Comparison of ENCODE assay signal across 18 cellular contexts in the genomic region with DNA sequence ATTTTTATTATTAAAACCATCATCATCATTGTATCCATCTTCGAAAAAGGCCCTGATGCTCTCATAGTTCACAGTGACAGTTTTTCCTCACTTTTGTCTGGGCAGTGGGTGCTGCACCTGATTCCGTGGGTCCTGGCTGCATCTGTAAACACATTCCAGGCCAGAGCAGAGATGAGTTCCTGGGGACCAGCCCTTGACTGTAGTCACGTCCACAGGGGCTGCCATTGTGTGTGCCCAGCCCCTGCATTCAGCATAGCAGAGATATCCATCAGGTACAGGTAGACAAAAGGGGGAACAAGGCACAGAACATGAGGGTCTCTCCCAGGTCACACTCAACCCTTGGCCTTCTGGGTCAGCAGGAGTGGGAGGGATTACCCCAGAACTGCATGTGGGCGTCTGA.
DNase-seq lines count a peak whose midpoint lies in the region; ATAC-seq, FAIRE-seq and TF ChIP-seq lines count a peak whose summit lies in the region.
"Had no signal": no experiment of that assay in that cellular context is flagged by ENCODE, and none has a peak within 500 bp of the region (broad histone marks: within the 10 kb centered on the region; RNA-seq: fewer than 3 reads in every experiment).

No MANE protein-coding gene starts in this region.

- H3K27ac Mint-ChIP-seq in natural killer cell treated with Interleukin-12 subunit alpha and Interleukin-12 subunit beta and Interleukin-15 and Interleukin-18, amount 100 ng/mL, for 72 hours = peak overlapping the region; percentile 80 to 92
- H3K27ac Mint-ChIP-seq in natural killer cell (no peak overlapping the region), T-helper 17 cell (no peak overlapping the region)
- H3K27ac Mint-ChIP-seq in activated naive CD4-positive, alpha-beta T cell treated with anti-CD3 and anti-CD28 coated beads for 36 hours = no peak overlapping the region

- POLR2A ChIA-PET in H1 (lab: Charles Lee; ENCODE audit: partially characterized antibody) = no interaction called here

- H3K9ac ChIP-seq in H1 (replicated peaks in 1 of 4; ENCODE audit: extremely low read depth in 1 of 4, low read depth in 3 of 4, low read length in 3 of 4) = no peak overlapping the region

- H4K91ac ChIP-seq in H1 (replicated peaks; ENCODE audit: insufficient read length, low read length) = no peak overlapping the region

- H2BK5ac ChIP-seq in H1 (ENCODE audit: low read depth, low read length) = no peak overlapping the region

- FAIRE-seq in H1 (lab: Jason Lieb, UNC) = no peak
- FAIRE-seq: A204.1, HepG2 had no signal

- H3K36me3 ChIP-seq in H1 (ENCODE audit: control insufficient read depth in 2 of 4, insufficient read depth in 4 of 4, low read length in 3 of 4) (no peaks in the 10 kb centered on the region; a peak in 1 of 8 replicates), WERI-Rb-1 (no peaks in the 10 kb centered on the region)
- H3K36me3 ChIP-seq: HAP-1 had no signal

- no peak for TF ChIP-seq CTCF in natural killer cell (IDR thresholded peaks at IDR 0.05)
- no peak for TF ChIP-seq CTCF in H1 (IDR thresholded peaks at IDR 0.05; ENCODE audit: control extremely low read depth in 1 of 3, insufficient read depth in 1 of 3, low read depth in 1 of 3, low read length in 3 of 3)
- no peak for TF ChIP-seq CTCF in WERI-Rb-1 (IDR thresholded peaks at IDR 0.05; ENCODE audit: low read depth, low read length)

- no peaks in the 10 kb centered on the region for H3K27me3 Mint-ChIP-seq in natural killer cell treated with Interleukin-12 subunit alpha and Interleukin-12 subunit beta and Interleukin-15 and Interleukin-18, amount 100 ng/mL, for 72 hours
- H3K27me3 Mint-ChIP-seq in natural killer cell (ENCODE audit: low read depth in 2 of 2) (no peaks in the 10 kb centered on the region), T-helper 17 cell (no peaks in the 10 kb centered on the region)
- no peaks in the 10 kb centered on the region for H3K27me3 Mint-ChIP-seq in activated naive CD4-positive, alpha-beta T cell treated with anti-CD3 and anti-CD28 coated beads for 36 hours (ENCODE audit: low read depth)
- H3K27me3 Mint-ChIP-seq: CD4-positive, CD25-positive, alpha-beta regulatory T cell had no signal

- H2AK5ac ChIP-seq in H1 (ENCODE audit: low read depth, low read length) = no peak overlapping the region

- CTCF ChIA-PET in H1 (lab: Charles Lee; ENCODE audit: partially characterized antibody) = interaction anchor here (1.1 to 1.6 kb wide), 2 partner anchors 8 to 20 kb away, joined by 3 to 6 read pairs; no protein-coding TSS in a partner anchor
- CTCF ChIA-PET in activated naive CD4-positive, alpha-beta T cell treated with anti-CD3 and anti-CD28 coated beads for 36 hours (lab: Charles Lee) = interaction anchor here (0.5 kb wide), 1 partner anchor 160 kb away, joined by 3 read pairs; no protein-coding TSS in a partner anchor

- no peak for TF ChIP-seq EP300 in H1 (IDR thresholded peaks at IDR 0.05; ENCODE audit: borderline replicate concordance in 1 of 2, low read depth in 2 of 2, low read length in 2 of 2)

- no peak overlapping the region for H3K14ac ChIP-seq in H1 (ENCODE audit: insufficient read length)

- H3K4me2 ChIP-seq in H1 (ENCODE audit: insufficient read depth in 1 of 2, low read depth in 2 of 2, low read length in 2 of 2) = no peak overlapping the region

- H3K36me3 Mint-ChIP-seq in natural killer cell treated with Interleukin-12 subunit alpha and Interleukin-12 subunit beta and Interleukin-15 and Interleukin-18, amount 100 ng/mL, for 72 hours = peaks cover 12% of the 10 kb centered on the region
- H3K36me3 Mint-ChIP-seq in natural killer cell (peaks cover 7% of the 10 kb centered on the region), T-helper 17 cell (ENCODE audit: low read depth) (peaks cover 11% of the 10 kb centered on the region)
- H3K36me3 Mint-ChIP-seq in activated naive CD4-positive, alpha-beta T cell treated with anti-CD3 and anti-CD28 coated beads for 36 hours (ENCODE audit: low read depth) = peaks cover 15% of the 10 kb centered on the region

- no peak overlapping the region for H3K56ac ChIP-seq in H1 (replicated peaks; ENCODE audit: insufficient read length, low read depth, low read length)

- no peak overlapping the region for H3K23ac ChIP-seq in H1 (ENCODE audit: insufficient read length)

- H3K9me3 Mint-ChIP-seq in natural killer cell treated with Interleukin-12 subunit alpha and Interleukin-12 subunit beta and Interleukin-15 and Interleukin-18, amount 100 ng/mL, for 72 hours = no peaks in the 10 kb centered on the region
- no peaks in the 10 kb centered on the region for H3K9me3 Mint-ChIP-seq in natural killer cell
- H3K9me3 Mint-ChIP-seq in activated naive CD4-positive, alpha-beta T cell treated with anti-CD3 and anti-CD28 coated beads for 36 hours = no peaks in the 10 kb centered on the region

- no peaks in the 10 kb centered on the region for H4K20me1 ChIP-seq in H1 (replicated peaks in 1 of 2; ENCODE audit: control insufficient read depth in 1 of 2, insufficient read depth in 2 of 2, low read length in 2 of 2)

- DNase-seq in natural killer cell treated with Interleukin-12 subunit alpha and Interleukin-12 subunit beta and Interleukin-15 and Interleukin-18, amount 100 ng/mL, for 72 hours (ENCODE audit: low spot score) = no peak
- DNase-seq in natural killer cell (no peak), T-helper 17 cell (no peak), H1 (ENCODE audit: low read depth in 1 of 2, low spot score in 2 of 2) (no peak), Kasumi-1 (lab: John Stamatoyannopoulos, UW) (no peak), WERI-Rb-1 (no peak)
- no peak for DNase-seq in activated naive CD4-positive, alpha-beta T cell treated with anti-CD3 and anti-CD28 coated beads for 36 hours
- DNase-seq: Calu3, DMS79 treated with DMSO at 0.1 percent for 48 hours, GF-D8, NCI-H2029, NCI-H510A, SIG-M5 had no signal

- H3K4ac ChIP-seq in H1 (replicated peaks; ENCODE audit: insufficient read length, low read depth, low read length) = no peak overlapping the region

- no peak overlapping the region for H4K5ac ChIP-seq in H1 (ENCODE audit: insufficient read length, low read depth, low read length)

- no peak for ATAC-seq in natural killer cell treated with Interleukin-12 subunit alpha and Interleukin-12 subunit beta and Interleukin-15 and Interleukin-18, amount 100 ng/mL, for 72 hours
- ATAC-seq in natural killer cell = no peak
- no peak for ATAC-seq in T-helper 17 cell
- ATAC-seq in GM21723 (IDR thresholded peaks at IDR 0.05; ENCODE audit: unreplicated experiment) = no peak
- ATAC-seq: HepG2 had no signal

- H2AFZ ChIP-seq in H1 (ENCODE audit: low read length) = no peak overlapping the region

- H3K4me1 Mint-ChIP-seq in natural killer cell treated with Interleukin-12 subunit alpha and Interleukin-12 subunit beta and Interleukin-15 and Interleukin-18, amount 100 ng/mL, for 72 hours (ENCODE audit: low read depth in 2 of 2) = peaks cover 39 to 70% of the 10 kb centered on the region in 2 donors
- H3K4me1 Mint-ChIP-seq in natural killer cell (peaks cover 17 to 34% of the 10 kb centered on the region in 2 donors), T-helper 17 cell (peaks cover 10% of the 10 kb centered on the region)
- H3K4me1 Mint-ChIP-seq in activated naive CD4-positive, alpha-beta T cell treated with anti-CD3 and anti-CD28 coated beads for 36 hours (ENCODE audit: low read depth) = peaks cover 24% of the 10 kb centered on the region

- no peak overlapping the region for H2BK15ac ChIP-seq in H1 (ENCODE audit: low read length)

- 93% methylated on average over 4 of the region's 4 CpGs; no CpG with 5 or more reads in 1 of the 2 experiments for WGBS in H1 (ENCODE audit: extremely low coverage in 1 of 2, insufficient coverage in 1 of 2, insufficient read length in 1 of 2, insufficient replicate concordance in 2 of 2, low coverage in 1 of 2, low lambda C conversion rate in 2 of 2, missing lambda C conversion rate in 1 of 2), 2 experiments

- no peaks in the 10 kb centered on the region for H3K79me1 ChIP-seq in H1 (ENCODE audit: low read depth, low read length)

- TF ChIP-seq RAD21 in H1 (IDR thresholded peaks at IDR 0.05 in 1 of 2, conservative IDR thresholded peaks at IDR 0.05 in 1 of 2; ENCODE audit: low read depth in 2 of 2, low read length in 2 of 2) = no peak

- H3K4me3 ChIP-seq in H1 (ENCODE audit: extremely low read depth in 1 of 4, insufficient read depth in 2 of 4, low read depth in 3 of 4, low read length in 4 of 4) (no peak overlapping the region), WERI-Rb-1 (ENCODE audit: low read depth, low read length) (no peak overlapping the region)
- H3K4me3 ChIP-seq: HAP-1 had no signal

- no peak overlapping the region for H2BK120ac ChIP-seq in H1 (replicated peaks; ENCODE audit: low read depth, low read length)

- no peak for TF ChIP-seq POLR2A in H1 (IDR thresholded peaks at IDR 0.05; ENCODE audit: control extremely low read depth in 1 of 2, low read depth in 2 of 2, low read length in 2 of 2)

- H3K27me3 ChIP-seq in H1 (replicated peaks in 1 of 4; ENCODE audit: control insufficient read depth in 3 of 4, extremely low read depth in 1 of 4, insufficient read depth in 3 of 4, low read length in 3 of 4) (no peaks in the 10 kb centered on the region), WERI-Rb-1 (ENCODE audit: insufficient read depth, low read depth, severe bottlenecking) (no peaks in the 10 kb centered on the region)

- no peak overlapping the region for H2BK20ac ChIP-seq in H1 (ENCODE audit: low read length)

- no peak overlapping the region for H3K27ac ChIP-seq in H1 (ENCODE audit: low read depth, low read length)
- H3K27ac ChIP-seq in WERI-Rb-1 = no peak overlapping the region

- H3K4me1 ChIP-seq in H1 (replicated peaks in 1 of 4; ENCODE audit: control insufficient read depth in 3 of 4, insufficient read depth in 4 of 4, low read length in 3 of 4) = peaks cover 0 to 14% (median 5%) of the 10 kb centered on the region in 4 experiments; a peak in 3 of 7 replicates
- H3K4me1 ChIP-seq: HAP-1 had no signal

- intact Hi-C loops in natural killer cell (cut with micrococcal nuclease) = no loop called here
- intact Hi-C loops in activated naive CD4-positive, alpha-beta T cell treated with anti-CD3 and anti-CD28 coated beads for 36 hours (cut with micrococcal nuclease) = no loop called here

- peak overlapping the region; percentile 69 for H3K4me3 Mint-ChIP-seq in natural killer cell treated with Interleukin-12 subunit alpha and Interleukin-12 subunit beta and Interleukin-15 and Interleukin-18, amount 100 ng/mL, for 72 hours
- no peak overlapping the region for H3K4me3 Mint-ChIP-seq in natural killer cell
- H3K4me3 Mint-ChIP-seq in T-helper 17 cell = peak overlapping the region; percentile 58
- H3K4me3 Mint-ChIP-seq in activated naive CD4-positive, alpha-beta T cell treated with anti-CD3 and anti-CD28 coated beads for 36 hours = no peak overlapping the region

- no peaks in the 10 kb centered on the region for H3K23me2 ChIP-seq in H1 (ENCODE audit: low read depth, low read length)

- H2BK12ac ChIP-seq in H1 (ENCODE audit: low read depth, low read length) = 0 out of 2 replicates have a peak overlapping the region, but pooled peaks have one; percentile 3

- no peaks in the 10 kb centered on the region for H3K79me2 ChIP-seq in H1 (ENCODE audit: control insufficient read depth in 1 of 2, insufficient read depth in 2 of 2, low read length in 2 of 2)

- no peak overlapping the region for H3K18ac ChIP-seq in H1 (ENCODE audit: extremely low read depth, low read length)

- H3K9me3 ChIP-seq in T-helper 17 cell (ENCODE audit: control insufficient read depth, low read length, poor library complexity, severe bottlenecking) (no peaks in the 10 kb centered on the region), H1 (ENCODE audit: insufficient read depth in 2 of 2, low read depth in 1 of 2, low read length in 1 of 2) (no peaks in the 10 kb centered on the region), WERI-Rb-1 (ENCODE audit: severe bottlenecking) (no peaks in the 10 kb centered on the region)
- H3K9me3 ChIP-seq: HAP-1 had no signal

- H4K8ac ChIP-seq in H1 (ENCODE audit: extremely low read depth, insufficient read depth, low read length) = no peak overlapping the region; the same call in 1 of the 2 replicates

Comparison
In these comparisons a context has a peak if more than half of its experiments do, and no peak if none do; other contexts are left out.
1. H3K27ac Mint-ChIP-seq: peak in natural killer cell treated with Interleukin-12 subunit alpha and Interleukin-12 subunit beta and Interleukin-15 and Interleukin-18, amount 100 ng/mL, for 72 hours (2 of 2); none in natural killer cell (0 of 2), T-helper 17 cell (single experiment) and activated naive CD4-positive, alpha-beta T cell treated with anti-CD3 and anti-CD28 coated beads for 36 hours (single experiment).
2. H3K4me3 Mint-ChIP-seq: peak in natural killer cell treated with Interleukin-12 subunit alpha and Interleukin-12 subunit beta and Interleukin-15 and Interleukin-18, amount 100 ng/mL, for 72 hours (single experiment) and T-helper 17 cell (single experiment); none in natural killer cell (single experiment) and activated naive CD4-positive, alpha-beta T cell treated with anti-CD3 and anti-CD28 coated beads for 36 hours (single experiment).